In the genomic region with DNA sequence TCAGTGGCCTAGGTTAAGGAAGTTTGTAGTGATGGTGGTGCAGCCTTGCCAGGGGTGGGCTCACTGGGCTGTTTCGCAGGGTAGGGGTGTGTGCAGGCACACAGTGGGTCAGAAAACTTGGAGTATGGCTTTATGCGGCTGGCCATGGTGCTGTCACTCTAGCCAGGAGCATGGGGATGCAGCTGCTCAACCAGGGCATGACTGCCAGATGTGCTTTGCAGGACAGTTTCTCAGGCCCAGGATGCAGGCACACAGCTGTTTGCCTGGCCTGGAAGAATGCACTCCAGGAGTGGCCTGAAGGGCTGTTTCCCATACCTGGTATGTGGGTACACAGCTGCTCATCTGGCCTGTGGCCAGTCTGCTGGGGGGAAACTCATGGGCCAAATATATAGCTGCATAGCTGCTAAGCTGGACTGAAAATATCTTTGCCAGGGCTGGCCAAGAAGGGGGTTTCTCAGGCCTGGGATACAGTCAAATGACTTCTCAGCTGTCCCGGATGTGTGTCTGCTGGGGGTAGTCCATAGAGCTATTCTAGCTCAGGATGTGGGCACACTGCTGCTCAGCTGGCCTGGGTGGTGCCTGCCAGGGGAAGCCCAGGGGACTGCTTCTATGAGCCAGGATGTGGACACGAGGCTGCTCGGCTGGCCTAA, we compare ENCODE assay signal across 8 cellular contexts. TPM values are rescaled to one million over a fixed set of nuclear protein-coding genes. Genes with fewer than 3 reads are reported as not detected.
A peak's percentile ranks its signal among the peaks of the same experiment; 100 is the strongest.
DNase-seq lines count a peak whose midpoint lies in the region; ATAC-seq, FAIRE-seq and TF ChIP-seq lines count a peak whose summit lies in the region.
"Not testable (repeated sequence)": the region's sequence is repeated elsewhere in the genome, so short reads cannot be mapped to it uniquely, and the experiment has no call there.

No MANE protein-coding gene starts in this region.

- not testable (repeated sequence) for H3K9ac ChIP-seq in OCI-LY3 (ENCODE audit: low read length); endodermal cell (ENCODE audit: extremely low read depth, low read length, poor library complexity, severe bottlenecking)

- peaks cover 12% of the 10 kb centered on the region for H4K20me1 ChIP-seq in OCI-LY3 (ENCODE audit: insufficient read depth, low read length)

- H2AFZ ChIP-seq in OCI-LY3 (ENCODE audit: low read depth, low read length): not testable (repeated sequence)

- ATAC-seq in CD4-positive, alpha-beta T cell (ENCODE audit: poor library complexity): not testable (repeated sequence)
- ATAC-seq in naive thymus-derived CD4-positive, alpha-beta T cell: peak; percentile 57
- peak; percentile 86 for ATAC-seq in stimulated activated memory B cell treated with anti-CD40 and anti-IgM and Interleukin-4, amounts not matched to agents 10 μg/mL and 1 μg/mL and 100 μg/mL, for 72 hours

- H3K27ac Mint-ChIP-seq in CD4-positive, alpha-beta T cell: peak overlapping the region; percentile 47
- H3K27ac Mint-ChIP-seq in endodermal cell: not testable (repeated sequence)
- peak overlapping the region in 1 of 9 donors; percentile 67 for H3K27ac Mint-ChIP-seq in naive thymus-derived CD4-positive, alpha-beta T cell
- H3K27ac Mint-ChIP-seq in stimulated activated memory B cell treated with anti-CD40 and anti-IgM and Interleukin-4, amounts not matched to agents 10 μg/mL and 1 μg/mL and 100 μg/mL, for 72 hours: peak overlapping the region; percentile 92

- not testable (repeated sequence) for H3K4me3 ChIP-seq in OCI-LY3 (ENCODE audit: low read length); naive thymus-derived CD4-positive, alpha-beta T cell (ENCODE audit: low read length)
- H3K4me3 ChIP-seq in endodermal cell (ENCODE audit: low read length): peak overlapping the region; percentile 45

- not testable (repeated sequence) for H3K9me3 Mint-ChIP-seq in CD4-positive, alpha-beta T cell; stimulated activated memory B cell treated with anti-CD40 and anti-IgM and Interleukin-4, amounts not matched to agents 10 μg/mL and 1 μg/mL and 100 μg/mL, for 72 hours
- H3K9me3 Mint-ChIP-seq in endodermal cell: peaks cover 34% of the 10 kb centered on the region
- H3K9me3 Mint-ChIP-seq in naive thymus-derived CD4-positive, alpha-beta T cell: peaks cover 0 to 16% (median 8%) of the 10 kb centered on the region in 11 donors

- H3K27me3 ChIP-seq in CD4-positive, alpha-beta T cell (ENCODE audit: control insufficient read depth, insufficient read depth, low read length); OCI-LY3 (ENCODE audit: low read depth, low read length); endodermal cell (ENCODE audit: control insufficient read depth, insufficient read depth, low read length, poor library complexity, severe bottlenecking); naive thymus-derived CD4-positive, alpha-beta T cell (ENCODE audit: control insufficient read depth in 2 of 2, insufficient read depth in 2 of 2, low read length in 2 of 2): not testable (repeated sequence)

- FAIRE-seq in GM19239 (lab: Jason Lieb, UNC): not testable (repeated sequence)

- intact Hi-C loops in CD4-positive, alpha-beta T cell (cut with DNase I, micrococcal nuclease); naive thymus-derived CD4-positive, alpha-beta T cell (cut with micrococcal nuclease): not testable (repeated sequence)

- CTCF ChIA-PET in CD4-positive, alpha-beta T cell (lab: Charles Lee): not testable (repeated sequence)
- CTCF ChIA-PET in naive thymus-derived CD4-positive, alpha-beta T cell (lab: Charles Lee): interaction anchor here (0.6 kb wide), 1 partner anchor 556 kb away, joined by 3 read pairs; no protein-coding TSS in a partner anchor

- H3K27ac ChIP-seq in CD4-positive, alpha-beta T cell (ENCODE audit: low read depth, low read length); endodermal cell (ENCODE audit: low read depth, low read length); naive thymus-derived CD4-positive, alpha-beta T cell (ENCODE audit: low read depth, low read length): not testable (repeated sequence)
- peak overlapping the region; percentile 59 for H3K27ac ChIP-seq in OCI-LY3 (ENCODE audit: low read length)

- not testable (repeated sequence) for H3K9me3 ChIP-seq in CD4-positive, alpha-beta T cell (ENCODE audit: control insufficient read depth, low read length); OCI-LY3 (ENCODE audit: insufficient read depth, low read length); naive thymus-derived CD4-positive, alpha-beta T cell (ENCODE audit: control insufficient read depth in 2 of 3, low read length in 3 of 3)
- peaks cover 41% of the 10 kb centered on the region for H3K9me3 ChIP-seq in endodermal cell (ENCODE audit: control insufficient read depth, low read length)

- not testable (repeated sequence) for H3K4me1 Mint-ChIP-seq in CD4-positive, alpha-beta T cell (ENCODE audit: low read depth)
- H3K4me1 Mint-ChIP-seq in endodermal cell: peaks cover 13% of the 10 kb centered on the region
- peaks cover 0 to 19% (median 8%) of the 10 kb centered on the region in 7 donors for H3K4me1 Mint-ChIP-seq in naive thymus-derived CD4-positive, alpha-beta T cell
- peaks cover 65% of the 10 kb centered on the region for H3K4me1 Mint-ChIP-seq in stimulated activated memory B cell treated with anti-CD40 and anti-IgM and Interleukin-4, amounts not matched to agents 10 μg/mL and 1 μg/mL and 100 μg/mL, for 72 hours

- not testable (repeated sequence) for H3K27me3 Mint-ChIP-seq in CD4-positive, alpha-beta T cell; endodermal cell (ENCODE audit: insufficient read depth); naive thymus-derived CD4-positive, alpha-beta T cell; stimulated activated memory B cell treated with anti-CD40 and anti-IgM and Interleukin-4, amounts not matched to agents 10 μg/mL and 1 μg/mL and 100 μg/mL, for 72 hours

- peaks cover 33% of the 10 kb centered on the region for H3K4me1 ChIP-seq in OCI-LY3 (ENCODE audit: low read length)
- H3K4me1 ChIP-seq in endodermal cell (ENCODE audit: control insufficient read depth, insufficient read depth, low read length): not testable (repeated sequence)
- H3K4me1 ChIP-seq in naive thymus-derived CD4-positive, alpha-beta T cell (ENCODE audit: control insufficient read depth in 2 of 2, insufficient read depth in 2 of 2, low read length in 2 of 2): peaks cover 0 to 12% of the 10 kb centered on the region in 2 donors

- POLR2A ChIA-PET in CD4-positive, alpha-beta T cell (lab: Charles Lee): interaction anchor here (0.6 to 1.5 kb wide), 2 partner anchors 25 to 107 kb away, joined by 3 to 4 read pairs; no protein-coding TSS in a partner anchor
- POLR2A ChIA-PET in naive thymus-derived CD4-positive, alpha-beta T cell (lab: Charles Lee): not testable (repeated sequence)

- not testable (repeated sequence) for TF ChIP-seq CTCF in CD4-positive, alpha-beta T cell (IDR thresholded peaks at IDR 0.05); OCI-LY3 (IDR thresholded peaks at IDR 0.05; ENCODE audit: low read depth, low read length); endodermal cell (conservative IDR thresholded peaks at IDR 0.05)

- H3K79me2 ChIP-seq in OCI-LY3 (ENCODE audit: low read length): peaks cover 31% of the 10 kb centered on the region

- H3K36me3 ChIP-seq in OCI-LY3 (replicated peaks; ENCODE audit: low read depth, low read length); naive thymus-derived CD4-positive, alpha-beta T cell (ENCODE audit: control insufficient read depth in 2 of 3, insufficient read depth in 3 of 3, low read length in 3 of 3): not testable (repeated sequence)
- peaks cover 48% of the 10 kb centered on the region for H3K36me3 ChIP-seq in endodermal cell (ENCODE audit: control insufficient read depth, insufficient read depth, low read length)

- not testable (repeated sequence) for DNase-seq in CD4-positive, alpha-beta T cell; endodermal cell; naive thymus-derived CD4-positive, alpha-beta T cell
- peak; percentile 9 for DNase-seq in GM19239 (ENCODE audit: insufficient read length, low spot score)
- DNase-seq in UCSD-AML1 (lab: John Stamatoyannopoulos, UW; ENCODE audit: unreplicated experiment): peak; percentile 69
- peak; percentile 66 for DNase-seq in activated effector memory CD4-positive, alpha-beta T cell treated with anti-CD3 and anti-CD28 coated beads, Interleukin-2, amount 50 U/mL, for 16 hours

- not testable (repeated sequence) for H3K4me3 Mint-ChIP-seq in CD4-positive, alpha-beta T cell; endodermal cell; naive thymus-derived CD4-positive, alpha-beta T cell
- peak overlapping the region; percentile 53 for H3K4me3 Mint-ChIP-seq in stimulated activated memory B cell treated with anti-CD40 and anti-IgM and Interleukin-4, amounts not matched to agents 10 μg/mL and 1 μg/mL and 100 μg/mL, for 72 hours

- 83 to 85% methylated on average over 1 to 3 of the region's 5 CpGs for WGBS in endodermal cell (ENCODE audit: insufficient coverage in 1 of 2, insufficient read length in 1 of 2), 2 experiments

- not testable (repeated sequence) for H3K36me3 Mint-ChIP-seq in CD4-positive, alpha-beta T cell (ENCODE audit: low read depth)
- H3K36me3 Mint-ChIP-seq in endodermal cell (ENCODE audit: low read depth): peaks cover 67% of the 10 kb centered on the region
- peaks cover 7 to 48% (median 14%) of the 10 kb centered on the region in 5 donors for H3K36me3 Mint-ChIP-seq in naive thymus-derived CD4-positive, alpha-beta T cell
- peaks cover 61% of the 10 kb centered on the region for H3K36me3 Mint-ChIP-seq in stimulated activated memory B cell treated with anti-CD40 and anti-IgM and Interleukin-4, amounts not matched to agents 10 μg/mL and 1 μg/mL and 100 μg/mL, for 72 hours

- peak overlapping the region; percentile 18; the same call in 1 of the 2 replicates for H3K4me2 ChIP-seq in OCI-LY3 (ENCODE audit: low read length)

RNA-seq across cellular contexts. Expression of a gene that starts 56.7 kb away (rescaled TPM):
- total RNA-seq in CD4-positive, alpha-beta T cell: 100 to 1,000 TPM; 208 to 217 TPM
- total RNA-seq in endodermal cell: 100 to 1,000 TPM; 224 to 229 TPM
- 167 TPM for polyA plus RNA-seq in endodermal cell (2013, experiment 1 of 2)
- polyA plus RNA-seq in endodermal cell (2013, experiment 2 of 2): 148 TPM
- total RNA-seq in naive thymus-derived CD4-positive, alpha-beta T cell: 100 to 1,000 TPM in 2 of 5 experiments, 10 to 100 TPM in 3; 71.6 to 143 (median 91.9) TPM
- polyA plus RNA-seq in naive thymus-derived CD4-positive, alpha-beta T cell: 1 to 10 TPM; 5.6 to 8.1 TPM
